In the genomic region with DNA sequence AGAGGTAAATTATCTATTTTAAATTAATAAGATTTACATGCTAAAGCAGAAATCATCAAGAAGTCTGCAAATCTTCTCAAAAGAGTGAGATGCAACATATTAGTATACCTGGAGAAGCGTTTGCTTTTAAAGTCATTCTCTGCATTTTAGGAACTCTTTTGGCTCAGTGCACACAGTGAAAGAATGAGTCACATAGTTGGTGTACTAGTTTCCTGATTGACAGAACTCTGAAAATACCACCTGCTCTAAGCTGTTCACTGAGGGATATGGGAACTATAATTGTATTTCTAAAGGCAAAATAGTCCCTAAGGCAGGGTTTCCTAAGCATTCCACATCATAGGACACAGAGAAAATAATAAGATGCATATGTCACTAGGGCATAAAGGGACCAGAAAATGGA, we compare ENCODE assay signal across 16 cellular contexts.
A peak's percentile ranks its signal among the peaks of the same experiment; 100 is the strongest.
DNase-seq lines count a peak whose midpoint lies in the region; ATAC-seq and TF ChIP-seq lines count a peak whose summit lies in the region.
"Had no signal": no experiment of that assay in that cellular context is flagged by ENCODE, and none has a peak within 500 bp of the region (broad histone marks: within the 10 kb centered on the region; RNA-seq: fewer than 3 reads in every experiment).

No MANE protein-coding gene starts in this region.

- DNase-seq in left ventricle myocardium superior, result no peak
- DNase-seq in stimulated activated CD8-positive, alpha-beta memory T cell treated with anti-CD3 and anti-CD28 coated beads, Interleukin-4, amount 100 ng/mL, for 48 hours, result no peak
- DNase-seq in amniotic stem cell (lab: John Stamatoyannopoulos, UW), result no peak
- no peak for DNase-seq in aorta
- DNase-seq: activated CD4-positive, alpha-beta T cell treated with anti-CD3 and anti-CD28 coated beads, Interleukin-2, amount 10 ng/mL, durations not matched to agents 7 days and 5 days; activated effector memory CD4-positive, alpha-beta T cell treated with Interleukin-2 at 50 U/mL for 16 hours; hippocampal formation; mesendoderm; NCI-H187 treated with DMSO at 0.1 percent for 48 hours; NK-92 treated with Interleukin-12 subunit alpha and Interleukin-12 subunit beta, amount 100 ng/mL, for 24 hours; stimulated activated naive B cell treated with anti-CD40 and anti-IgM and Interleukin-4, amounts not matched to agents 10 μg/mL and 1 μg/mL and 100 μg/mL, for 72 hours had no signal

- H3K27ac ChIP-seq in OCI-LY3 (ENCODE audit: low read length), result no peak overlapping the region
- no peak overlapping the region for H3K27ac ChIP-seq in aorta (ENCODE audit: low read depth in 1 of 2, low read length in 2 of 2)
- H3K27ac ChIP-seq: parathyroid adenoma had no signal

- 0 out of 2 replicates have a peak, but pooled peaks cover 3% of the 10 kb centered on the region for H4K20me1 ChIP-seq in OCI-LY3 (ENCODE audit: insufficient read depth, low read length)

- no peaks in the 10 kb centered on the region for H3K9me3 ChIP-seq in OCI-LY3 (ENCODE audit: insufficient read depth, low read length)
- peaks cover 2% of the 10 kb centered on the region for H3K9me3 ChIP-seq in aorta (ENCODE audit: control insufficient read depth, low read length)

- H3K4me1 ChIP-seq in OCI-LY3 (ENCODE audit: low read length), result peaks cover 40% of the 10 kb centered on the region
- H3K4me1 ChIP-seq in aorta (ENCODE audit: control insufficient read depth in 1 of 2, insufficient read depth in 2 of 2, low read length in 2 of 2), result no peaks in the 10 kb centered on the region
- H3K4me1 ChIP-seq: parathyroid adenoma had no signal

- H3K4me2 ChIP-seq in OCI-LY3 (ENCODE audit: low read length), result peak overlapping the region; percentile 63

- H3K27me3 ChIP-seq in OCI-LY3 (ENCODE audit: low read depth, low read length) (peaks cover 12% of the 10 kb centered on the region; the same call in 1 of the 2 replicates), aorta (ENCODE audit: control insufficient read depth in 1 of 2, insufficient read depth in 2 of 2, low read length in 1 of 2) (no peaks in the 10 kb centered on the region)

- H3K36me3 ChIP-seq in OCI-LY3 (replicated peaks; ENCODE audit: low read depth, low read length) (no peaks in the 10 kb centered on the region), aorta (ENCODE audit: control insufficient read depth in 1 of 2, insufficient read depth in 2 of 2, low read length in 1 of 2) (no peaks in the 10 kb centered on the region)

- H2AFZ ChIP-seq in OCI-LY3 (ENCODE audit: low read depth, low read length), result no peak overlapping the region
- H2AFZ ChIP-seq: parathyroid adenoma had no signal

- TF ChIP-seq CTCF in OCI-LY3 (IDR thresholded peaks at IDR 0.05; ENCODE audit: low read depth, low read length), result no peak

- intact Hi-C loops in left ventricle myocardium superior (cut with micrococcal nuclease), result no loop called here
- intact Hi-C loops in aorta (cut with DNase I), result no loop called here

- ATAC-seq in GM18499 (IDR thresholded peaks at IDR 0.05; ENCODE audit: insufficient read depth, unreplicated experiment) (peak; percentile 95), GM21423 (IDR thresholded peaks at IDR 0.05; ENCODE audit: unreplicated experiment) (peak; percentile 69), HG03095 (IDR thresholded peaks at IDR 0.05; ENCODE audit: unreplicated experiment) (peak; percentile 88), left ventricle myocardium superior (no peak), aorta (ENCODE audit: low FRiP score) (no peak)

- WGBS in aorta, 2 donors, result 58 to 67% methylated on average over 1 of the region's 1 CpG

- H3K79me2 ChIP-seq in OCI-LY3 (ENCODE audit: low read length), result no peaks in the 10 kb centered on the region
- H3K79me2 ChIP-seq: parathyroid adenoma had no signal

- H3K4me3 ChIP-seq in OCI-LY3 (ENCODE audit: low read length) (no peak overlapping the region), aorta (ENCODE audit: low read length in 2 of 2) (no peak overlapping the region)

- no peak overlapping the region for H3K9ac ChIP-seq in OCI-LY3 (ENCODE audit: low read length)
- H3K9ac ChIP-seq: parathyroid adenoma had no signal

Comparison
In these comparisons a context has a peak if more than half of its experiments do, and no peak if none do; other contexts are left out.
1. ATAC-seq: peak in GM18499 (single experiment), GM21423 (single experiment) and HG03095 (single experiment); none in left ventricle myocardium superior (single experiment) and aorta (single experiment).